ENCODE assay signal across 16 cellular contexts in the genomic region with DNA sequence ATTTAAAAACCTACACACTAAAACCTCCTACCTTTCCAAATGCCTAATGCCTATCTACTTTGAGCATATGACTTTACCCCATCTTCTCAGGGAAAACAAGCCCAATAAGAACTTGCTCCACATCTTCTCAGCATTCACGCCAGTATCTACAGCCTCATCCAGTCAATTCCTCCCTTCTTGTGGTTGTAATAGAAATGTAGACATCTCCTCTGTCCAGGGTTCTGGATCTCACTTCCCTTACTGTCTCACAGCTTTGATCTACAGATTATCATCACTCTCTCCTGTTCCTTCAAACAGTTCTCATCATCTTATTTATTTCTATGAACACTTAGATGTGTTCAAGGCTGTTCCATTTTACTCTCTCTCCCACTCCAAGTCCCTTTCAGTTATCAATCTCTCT.
DNase-seq lines count a peak whose midpoint lies in the region; ATAC-seq and TF ChIP-seq lines count a peak whose summit lies in the region.
"Had no signal": no experiment of that assay in that cellular context is flagged by ENCODE, and none has a peak within 500 bp of the region (broad histone marks: within the 10 kb centered on the region; RNA-seq: fewer than 3 reads in every experiment).

No MANE protein-coding gene starts in this region.

- ATAC-seq in GM18498 (IDR thresholded peaks at IDR 0.05; ENCODE audit: unreplicated experiment) (peak; percentile 49), naive B cell (ENCODE audit: low read depth in 2 of 2) (no peak)

- POLR2A ChIA-PET in HEK293 (lab: Yijun Ruan, JAX) = no interaction called here

- peaks cover 0 to 3% of the 10 kb centered on the region in 2 donors for H3K36me3 Mint-ChIP-seq in naive B cell

- H3K9me3 ChIP-seq in HEK293 (ENCODE audit: control insufficient read depth, insufficient read depth, low read depth, low read length) (no peaks in the 10 kb centered on the region), uterus (no peaks in the 10 kb centered on the region)

- H3K36me3 ChIP-seq in HEK293 (ENCODE audit: control insufficient read depth in 2 of 2, insufficient read depth in 1 of 2, low read length in 2 of 2) = no peaks in the 10 kb centered on the region
- no peaks in the 10 kb centered on the region for H3K36me3 ChIP-seq in uterus

- no peak for TF ChIP-seq POLR2A in uterus (IDR thresholded peaks at IDR 0.05)

- H3K4me3 ChIP-seq in HEK293 (ENCODE audit: low read depth, low read length) (no peak overlapping the region), uterus (no peak overlapping the region)

- peak; percentile 5 for DNase-seq in MV-4-11 (lab: John Stamatoyannopoulos, UW)
- DNase-seq in naive B cell = no peak
- no peak for DNase-seq in SW 1271 (lab: John Stamatoyannopoulos, UW)
- no peak for DNase-seq in activated gamma-delta T cell treated with Interleukin-2 at 50 U/mL for 16 hours
- no peak for DNase-seq in uterus
- DNase-seq: CD4-positive, CD25-positive, alpha-beta regulatory T cell; DMS79; NCI-H1092 treated with DMSO at 0.1 percent for 48 hours; NCI-H1436 treated with DMSO at 0.1 percent for 48 hours; NCI-H2029; NCI-H226; NCI-H510A treated with DMSO at 0.1 percent for 48 hours; NCI-H748 treated with DMSO at 0.1 percent for 48 hours had no signal

- peak overlapping the region in 4 of 6 donors; percentile 36 to 89 (median 76) for H3K27ac Mint-ChIP-seq in naive B cell
- H3K27ac Mint-ChIP-seq: CD4-positive, CD25-positive, alpha-beta regulatory T cell; T-helper 1 cell treated with Interleukin-12 subunit alpha and Interleukin-12 subunit beta and Interleukin-4 antibody, amounts not matched to agents 30 μg/mL and 1 μg/mL, for 36 hours had no signal

- no peak overlapping the region for H3K4me3 Mint-ChIP-seq in naive B cell
- H3K4me3 Mint-ChIP-seq: CD4-positive, CD25-positive, alpha-beta regulatory T cell; T-helper 1 cell treated with Interleukin-12 subunit alpha and Interleukin-12 subunit beta and Interleukin-4 antibody, amounts not matched to agents 30 μg/mL and 1 μg/mL, for 36 hours had no signal

- no peaks in the 10 kb centered on the region for H3K4me1 ChIP-seq in HEK293 (ENCODE audit: control insufficient read depth, insufficient read depth, low read length)
- no peaks in the 10 kb centered on the region for H3K4me1 ChIP-seq in uterus

- CTCF ChIA-PET in HEK293 (lab: Yijun Ruan, JAX) = interaction anchor here (0.6 kb wide), 1 partner anchor 82 kb away, joined by 3 read pairs; no protein-coding TSS in a partner anchor

- peaks cover 19 to 39% (median 36%) of the 10 kb centered on the region in 3 donors for H3K4me1 Mint-ChIP-seq in naive B cell

- H3K27me3 Mint-ChIP-seq in naive B cell = no peaks in the 10 kb centered on the region
- H3K27me3 Mint-ChIP-seq: CD4-positive, CD25-positive, alpha-beta regulatory T cell had no signal

- no peaks in the 10 kb centered on the region for H3K27me3 ChIP-seq in uterus

- TF ChIP-seq CTCF in HEK293 (tag by site-specific recombination; IDR thresholded peaks at IDR 0.05) = no peak
- no peak for TF ChIP-seq CTCF in uterus (IDR thresholded peaks at IDR 0.05)

- H3K27ac ChIP-seq in HEK293 (ENCODE audit: extremely low read depth, low read depth, low read length) (no peak overlapping the region), uterus (no peak overlapping the region)

- peaks cover 0 to 6% (median 0%) of the 10 kb centered on the region in 7 donors for H3K9me3 Mint-ChIP-seq in naive B cell
- H3K9me3 Mint-ChIP-seq: T-helper 1 cell treated with Interleukin-12 subunit alpha and Interleukin-12 subunit beta and Interleukin-4 antibody, amounts not matched to agents 30 μg/mL and 1 μg/mL, for 36 hours had no signal

- intact Hi-C loops in uterus (cut with DNase I; ENCODE audit: low total_unique reads) = no loop called here

TF ChIP-seq in HEK293, 187 proteins besides CTCF, POLR2A, EP300 and RAD21:
- no peak for TF ChIP-seq ZNF837 (tag by site-specific recombination; IDR thresholded peaks at IDR 0.05)
- TF ChIP-seq, protein P1, sequence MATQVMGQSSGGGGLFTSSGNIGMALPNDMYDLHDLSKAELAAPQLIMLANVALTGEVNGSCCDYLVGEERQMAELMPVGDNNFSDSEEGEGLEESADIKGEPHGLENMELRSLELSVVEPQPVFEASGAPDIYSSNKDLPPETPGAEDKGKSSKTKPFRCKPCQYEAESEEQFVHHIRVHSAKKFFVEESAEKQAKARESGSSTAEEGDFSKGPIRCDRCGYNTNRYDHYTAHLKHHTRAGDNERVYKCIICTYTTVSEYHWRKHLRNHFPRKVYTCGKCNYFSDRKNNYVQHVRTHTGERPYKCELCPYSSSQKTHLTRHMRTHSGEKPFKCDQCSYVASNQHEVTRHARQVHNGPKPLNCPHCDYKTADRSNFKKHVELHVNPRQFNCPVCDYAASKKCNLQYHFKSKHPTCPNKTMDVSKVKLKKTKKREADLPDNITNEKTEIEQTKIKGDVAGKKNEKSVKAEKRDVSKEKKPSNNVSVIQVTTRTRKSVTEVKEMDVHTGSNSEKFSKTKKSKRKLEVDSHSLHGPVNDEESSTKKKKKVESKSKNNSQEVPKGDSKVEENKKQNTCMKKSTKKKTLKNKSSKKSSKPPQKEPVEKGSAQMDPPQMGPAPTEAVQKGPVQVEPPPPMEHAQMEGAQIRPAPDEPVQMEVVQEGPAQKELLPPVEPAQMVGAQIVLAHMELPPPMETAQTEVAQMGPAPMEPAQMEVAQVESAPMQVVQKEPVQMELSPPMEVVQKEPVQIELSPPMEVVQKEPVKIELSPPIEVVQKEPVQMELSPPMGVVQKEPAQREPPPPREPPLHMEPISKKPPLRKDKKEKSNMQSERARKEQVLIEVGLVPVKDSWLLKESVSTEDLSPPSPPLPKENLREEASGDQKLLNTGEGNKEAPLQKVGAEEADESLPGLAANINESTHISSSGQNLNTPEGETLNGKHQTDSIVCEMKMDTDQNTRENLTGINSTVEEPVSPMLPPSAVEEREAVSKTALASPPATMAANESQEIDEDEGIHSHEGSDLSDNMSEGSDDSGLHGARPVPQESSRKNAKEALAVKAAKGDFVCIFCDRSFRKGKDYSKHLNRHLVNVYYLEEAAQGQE (tag by site-specific recombination; IDR thresholded peaks at IDR 0.05) = peak; percentile 77
TF ChIP-seq in HEK293: peak in this region for 1.
